ENCODE assay signal across 8 cellular contexts in the genomic region with DNA sequence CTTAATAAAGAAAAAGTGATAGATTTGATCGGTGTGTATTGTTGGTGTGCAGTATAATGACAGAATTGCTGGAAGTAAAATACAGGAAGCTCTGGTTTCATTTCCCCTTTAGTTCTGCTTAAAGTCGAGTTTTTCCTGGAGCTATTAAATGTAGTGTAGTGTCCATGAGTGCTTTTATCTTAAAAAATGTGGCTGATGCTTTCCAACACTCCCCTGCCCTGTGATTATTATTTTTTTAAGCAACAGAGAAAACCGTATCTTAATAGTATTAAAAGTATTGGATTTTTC.
A peak's percentile ranks its signal among the peaks of the same experiment; 100 is the strongest.
DNase-seq lines count a peak whose midpoint lies in the region; ATAC-seq and TF ChIP-seq lines count a peak whose summit lies in the region.

No MANE protein-coding gene starts in this region.

- no peak for TF ChIP-seq CTCF in OCI-LY1 (IDR thresholded peaks at IDR 0.05; ENCODE audit: low read length)
- TF ChIP-seq CTCF in retinal pigment epithelial cell (conservative IDR thresholded peaks at IDR 0.05; ENCODE audit: low read depth, low read length), result no peak

- H3K27ac ChIP-seq in OCI-LY1 (ENCODE audit: low read depth, low read length, poor library complexity, severe bottlenecking), result no peak overlapping the region
- peak overlapping the region; percentile 83 for H3K27ac ChIP-seq in epithelial cell of prostate

- peak; percentile 7 for ATAC-seq in GM21447 (IDR thresholded peaks at IDR 0.05; ENCODE audit: unreplicated experiment)
- no peak for ATAC-seq in GM21825 (IDR thresholded peaks at IDR 0.05; ENCODE audit: unreplicated experiment)
- ATAC-seq in HG03025 (IDR thresholded peaks at IDR 0.05; ENCODE audit: low FRiP score, unreplicated experiment), result no peak

- H3K36me3 ChIP-seq in OCI-LY1 (ENCODE audit: insufficient read depth, low read length), result no peaks in the 10 kb centered on the region

- no peaks in the 10 kb centered on the region for H3K79me2 ChIP-seq in OCI-LY1 (ENCODE audit: insufficient read depth, low read length)

- H3K27me3 ChIP-seq in OCI-LY1 (ENCODE audit: insufficient read depth, low read length), result no peaks in the 10 kb centered on the region; the same call in 1 of the 2 replicates

- H3K4me3 ChIP-seq in OCI-LY1 (ENCODE audit: low read depth, low read length, poor library complexity, severe bottlenecking) (peak overlapping the region; percentile 62), retinal pigment epithelial cell (ENCODE audit: low read length) (peak overlapping the region; percentile 88)

- DNase-seq in epithelial cell of prostate (ENCODE audit: low read depth, low spot score), result no peak
- no peak for DNase-seq in retinal pigment epithelial cell (ENCODE audit: low read depth)
- DNase-seq in NCI-H1436 treated with DMSO at 0.1 percent for 48 hours (lab: John Stamatoyannopoulos, UW), result no peak
- DNase-seq in AG08396 (ENCODE audit: low spot score), result no peak

- no peaks in the 10 kb centered on the region for H3K9me2 ChIP-seq in OCI-LY1 (ENCODE audit: low read depth, low read length)

- no peak overlapping the region for H3K9ac ChIP-seq in OCI-LY1 (ENCODE audit: low read length)

- H3K4me2 ChIP-seq in OCI-LY1 (ENCODE audit: low read length), result peak overlapping the region; percentile 87

- H3K9me3 ChIP-seq in OCI-LY1 (ENCODE audit: low read length), result no peaks in the 10 kb centered on the region

- no peaks in the 10 kb centered on the region for H4K20me1 ChIP-seq in OCI-LY1 (ENCODE audit: insufficient read depth, low read length)

- H3F3A ChIP-seq in OCI-LY1 (ENCODE audit: insufficient read depth, low read length), result no peaks in the 10 kb centered on the region

- H2AFZ ChIP-seq in OCI-LY1 (ENCODE audit: low read length), result no peak overlapping the region

- H3K4me1 ChIP-seq in OCI-LY1 (ENCODE audit: insufficient read depth, low read length, severe bottlenecking), result peaks cover 14% of the 10 kb centered on the region
